11 cellular contexts compared by ENCODE assay signal in the genomic region with DNA sequence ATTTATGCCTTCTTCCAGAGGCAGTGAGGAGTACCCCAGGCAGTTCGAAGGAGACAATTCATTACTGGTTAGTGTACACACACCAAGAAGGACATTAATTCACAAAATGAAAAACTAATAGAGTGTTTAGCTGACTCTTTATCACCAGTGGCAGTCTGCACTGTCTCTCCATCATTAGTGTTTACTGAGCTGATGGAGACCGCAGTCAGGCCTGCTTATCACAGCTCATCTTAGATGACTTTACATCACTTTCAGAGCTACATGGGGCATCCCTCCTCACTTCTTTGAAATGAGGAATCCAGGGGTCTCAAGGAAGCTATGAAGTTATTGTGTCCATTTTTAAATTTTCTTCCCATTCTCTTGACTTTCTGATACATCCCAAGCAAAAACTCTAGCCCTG.
"Had no signal": no experiment of that assay in that cellular context is flagged by ENCODE, and none has a peak within 500 bp of the region (broad histone marks: within the 10 kb centered on the region; RNA-seq: fewer than 3 reads in every experiment).

No MANE protein-coding gene starts in this region.

- H3K9ac ChIP-seq: GM23248 had no signal

- H3K4me3 ChIP-seq: GM23248, GM23338, HAP-1 had no signal

- H3K27ac ChIP-seq: GM23248 had no signal

- H3K36me3 ChIP-seq: HAP-1 had no signal

- H3K4me1 ChIP-seq: HAP-1 had no signal

- FAIRE-seq: H1, H54 had no signal

- DNase-seq: GM23248, GOT3, H7, H9, HCEC 1CT, HFFc6 had no signal

- H3K4me2 ChIP-seq: GM23338 had no signal

- H3K9me3 ChIP-seq: HAP-1 had no signal

- ATAC-seq: GM23338, HCT116 had no signal

- H2AFZ ChIP-seq: GM23248, GM23338 had no signal
